Comparison of ENCODE assay signal across 10 cellular contexts in genomic region chr9:13568446-13568845, GRCh38.
A peak's percentile ranks its signal among the peaks of the same experiment; 100 is the strongest.
DNase-seq lines count a peak whose midpoint lies in the region; ATAC-seq and TF ChIP-seq lines count a peak whose summit lies in the region.
"Had no signal": no experiment of that assay in that cellular context is flagged by ENCODE, and none has a peak within 500 bp of the region (broad histone marks: within the 10 kb centered on the region; RNA-seq: fewer than 3 reads in every experiment).

No MANE protein-coding gene starts in this region.

- peaks cover 3% of the 10 kb centered on the region for H3K27me3 Mint-ChIP-seq in activated T-cell treated with anti-CD3 and anti-CD28 coated beads, Interleukin-2, amount 50 U/mL, for 4 hours (ENCODE audit: low read depth)
- H3K27me3 Mint-ChIP-seq in activated CD8-positive, alpha-beta T cell treated with anti-CD3 and anti-CD28 coated beads, Interleukin-2, amount 10 ng/mL, durations not matched to agents 7 days and 5 days (ENCODE audit: low read depth): peaks cover 3% of the 10 kb centered on the region
- H3K27me3 Mint-ChIP-seq: CD4-positive, CD25-positive, alpha-beta regulatory T cell had no signal

- H3K9me3 ChIP-seq in duodenal mucosa (ENCODE audit: control insufficient read depth in 1 of 2, low read length in 2 of 2) (no peaks in the 10 kb centered on the region), mesenchymal stem cell (ENCODE audit: control insufficient read depth, low read length) (no peaks in the 10 kb centered on the region), uterus (no peaks in the 10 kb centered on the region)

- H2BK120ac ChIP-seq in mesenchymal stem cell (ENCODE audit: low read depth, low read length): no peak overlapping the region

- H3K4me3 ChIP-seq in duodenal mucosa (ENCODE audit: low read depth in 1 of 2, low read length in 2 of 2) (peak overlapping the region; percentile 47 to 48), mesenchymal stem cell (ENCODE audit: insufficient read depth in 1 of 2, low read depth in 1 of 2, low read length in 2 of 2) (peak overlapping the region in 1 of 2 experiments; percentile 53), uterus (no peak overlapping the region)

- intact Hi-C loops in uterus (cut with DNase I; ENCODE audit: low total_unique reads): no loop called here

- peak overlapping the region in 1 of 2 experiments; percentile 13 for H3K4ac ChIP-seq in mesenchymal stem cell (ENCODE audit: low read depth in 1 of 2, low read length in 2 of 2)

- H3K4me2 ChIP-seq in mesenchymal stem cell (ENCODE audit: low read length, poor library complexity, severe bottlenecking): peak overlapping the region; percentile 73

- peak overlapping the region; percentile 20 for H3K4me3 Mint-ChIP-seq in activated T-cell treated with anti-CD3 and anti-CD28 coated beads, Interleukin-2, amount 50 U/mL, for 4 hours
- H3K4me3 Mint-ChIP-seq in activated CD8-positive, alpha-beta T cell treated with anti-CD3 and anti-CD28 coated beads, Interleukin-2, amount 10 ng/mL, durations not matched to agents 7 days and 5 days: no peak overlapping the region
- H3K4me3 Mint-ChIP-seq: dendritic cell treated with granulocyte-macrophage colony-stimulating factor and Interleukin-4, amounts not matched to agents 40 ng/mL and 50 ng/mL, for 4 days had no signal

- peak overlapping the region; percentile 15 for H2AFZ ChIP-seq in mesenchymal stem cell (ENCODE audit: low read depth, low read length)

- peak overlapping the region in 1 of 2 donors; percentile 29 for H3K9ac ChIP-seq in duodenal mucosa (ENCODE audit: low read depth in 1 of 2, low read length in 2 of 2)
- peak overlapping the region; percentile 63 for H3K9ac ChIP-seq in mesenchymal stem cell (ENCODE audit: low read length)

- no peak for ATAC-seq in activated T-cell treated with anti-CD3 and anti-CD28 coated beads, Interleukin-2, amount 50 U/mL, for 4 hours
- ATAC-seq in HG03521 (IDR thresholded peaks at IDR 0.05; ENCODE audit: unreplicated experiment): no peak
- no peak for ATAC-seq in activated CD8-positive, alpha-beta T cell treated with anti-CD3 and anti-CD28 coated beads, Interleukin-2, amount 10 ng/mL, durations not matched to agents 7 days and 5 days

- WGBS in mesenchymal stem cell: 9% methylated on average over 5 of the region's 5 CpGs

- H4K91ac ChIP-seq in mesenchymal stem cell (ENCODE audit: low read length): no peak overlapping the region

- H3K36me3 Mint-ChIP-seq in activated T-cell treated with anti-CD3 and anti-CD28 coated beads, Interleukin-2, amount 50 U/mL, for 4 hours (ENCODE audit: insufficient read depth): no peaks in the 10 kb centered on the region
- no peaks in the 10 kb centered on the region for H3K36me3 Mint-ChIP-seq in activated CD8-positive, alpha-beta T cell treated with anti-CD3 and anti-CD28 coated beads, Interleukin-2, amount 10 ng/mL, durations not matched to agents 7 days and 5 days (ENCODE audit: low read depth)
- H3K36me3 Mint-ChIP-seq: CD4-positive, CD25-positive, alpha-beta regulatory T cell had no signal

- H3K27me3 ChIP-seq in duodenal mucosa (ENCODE audit: control insufficient read depth in 1 of 2, insufficient read depth in 2 of 2, low read length in 2 of 2) (no peaks in the 10 kb centered on the region), mesenchymal stem cell (ENCODE audit: control insufficient read depth in 1 of 2, insufficient read depth in 1 of 2, low read length in 2 of 2) (no peaks in the 10 kb centered on the region), uterus (no peaks in the 10 kb centered on the region)

- no peak overlapping the region for H3K14ac ChIP-seq in mesenchymal stem cell (ENCODE audit: low read length in 2 of 2)

- H3K4me1 Mint-ChIP-seq in activated T-cell treated with anti-CD3 and anti-CD28 coated beads, Interleukin-2, amount 50 U/mL, for 4 hours (ENCODE audit: low read depth): peaks cover 3% of the 10 kb centered on the region
- H3K4me1 Mint-ChIP-seq in activated CD8-positive, alpha-beta T cell treated with anti-CD3 and anti-CD28 coated beads, Interleukin-2, amount 10 ng/mL, durations not matched to agents 7 days and 5 days (ENCODE audit: low read depth): no peaks in the 10 kb centered on the region

- no peak for TF ChIP-seq POLR2A in uterus (IDR thresholded peaks at IDR 0.05)

- H3K9me3 Mint-ChIP-seq in activated T-cell treated with anti-CD3 and anti-CD28 coated beads, Interleukin-2, amount 50 U/mL, for 4 hours: no peaks in the 10 kb centered on the region
- no peaks in the 10 kb centered on the region for H3K9me3 Mint-ChIP-seq in activated CD8-positive, alpha-beta T cell treated with anti-CD3 and anti-CD28 coated beads, Interleukin-2, amount 10 ng/mL, durations not matched to agents 7 days and 5 days (ENCODE audit: insufficient read depth)
- H3K9me3 Mint-ChIP-seq: dendritic cell treated with granulocyte-macrophage colony-stimulating factor and Interleukin-4, amounts not matched to agents 40 ng/mL and 50 ng/mL, for 4 days had no signal

- DNase-seq in activated T-cell treated with anti-CD3 and anti-CD28 coated beads, Interleukin-2, amount 50 U/mL, for 4 hours: no peak
- no peak for DNase-seq in activated T-cell treated with anti-CD3 and anti-CD28 coated beads for 4 hours
- peak; percentile 33 for DNase-seq in mesenchymal stem cell
- DNase-seq in uterus: no peak
- DNase-seq in activated CD8-positive, alpha-beta T cell treated with anti-CD3 and anti-CD28 coated beads, Interleukin-2, amount 10 ng/mL, durations not matched to agents 7 days and 5 days: no peak
- DNase-seq in activated naive CD4-positive, alpha-beta T cell (lab: John Stamatoyannopoulos, UW): no peak
- DNase-seq: CD4-positive, CD25-positive, alpha-beta regulatory T cell had no signal

- CTCF ChIA-PET in activated CD8-positive, alpha-beta T cell treated with anti-CD3 and anti-CD28 coated beads, Interleukin-2, amount 10 ng/mL, durations not matched to agents 7 days and 5 days (lab: Charles Lee): interaction anchor here (0.6 kb wide), 1 partner anchor 268 kb away, joined by 4 read pairs; no protein-coding TSS in a partner anchor

- no peak overlapping the region for H3K23ac ChIP-seq in mesenchymal stem cell (ENCODE audit: low read length in 2 of 2)

- H2BK12ac ChIP-seq in mesenchymal stem cell (ENCODE audit: low read length in 2 of 2): no peak overlapping the region

- no peaks in the 10 kb centered on the region for H3K36me3 ChIP-seq in duodenal mucosa (ENCODE audit: control insufficient read depth in 1 of 2, insufficient read depth in 2 of 2, low read length in 2 of 2)
- H3K36me3 ChIP-seq in mesenchymal stem cell (ENCODE audit: control insufficient read depth in 1 of 2, insufficient read depth in 2 of 2, low read depth in 1 of 2, low read length in 2 of 2): no peaks in the 10 kb centered on the region
- no peaks in the 10 kb centered on the region for H3K36me3 ChIP-seq in uterus

- H2BK5ac ChIP-seq in mesenchymal stem cell (ENCODE audit: low read depth, low read length, poor library complexity, severe bottlenecking): no peak overlapping the region

- H3K18ac ChIP-seq in mesenchymal stem cell (ENCODE audit: low read depth in 1 of 2, low read length in 2 of 2): no peak overlapping the region

- H3K27ac ChIP-seq in duodenal mucosa (ENCODE audit: low read depth, low read length) (no peak overlapping the region), mesenchymal stem cell (ENCODE audit: low read length, poor library complexity, severe bottlenecking) (no peak overlapping the region), uterus (peak overlapping the region; percentile 44 to 56)

- H3K27ac Mint-ChIP-seq in activated CD8-positive, alpha-beta T cell treated with anti-CD3 and anti-CD28 coated beads, Interleukin-2, amount 10 ng/mL, durations not matched to agents 7 days and 5 days: no peak overlapping the region
- H3K27ac Mint-ChIP-seq: CD4-positive, CD25-positive, alpha-beta regulatory T cell; dendritic cell treated with granulocyte-macrophage colony-stimulating factor and Interleukin-4, amounts not matched to agents 40 ng/mL and 50 ng/mL, for 4 days had no signal

- POLR2A ChIA-PET in activated CD8-positive, alpha-beta T cell treated with anti-CD3 and anti-CD28 coated beads, Interleukin-2, amount 10 ng/mL, durations not matched to agents 7 days and 5 days (lab: Charles Lee): no interaction called here

- H2AK5ac ChIP-seq in mesenchymal stem cell (ENCODE audit: low read length, severe bottlenecking): no peak overlapping the region

- H3K79me1 ChIP-seq in mesenchymal stem cell (replicated peaks; ENCODE audit: low read length, poor library complexity, severe bottlenecking): no peaks in the 10 kb centered on the region

- H3K4me1 ChIP-seq in duodenal mucosa (ENCODE audit: control insufficient read depth in 1 of 2, insufficient read depth in 2 of 2, low read length in 2 of 2) (peaks cover 0 to 4% of the 10 kb centered on the region in 2 donors), mesenchymal stem cell (ENCODE audit: control insufficient read depth, insufficient read depth, low read depth, low read length) (no peaks in the 10 kb centered on the region), uterus (peaks cover 0 to 3% of the 10 kb centered on the region in 2 donors)

- H2BK15ac ChIP-seq in mesenchymal stem cell (ENCODE audit: low read depth, poor library complexity, severe bottlenecking): no peak overlapping the region

- no peak overlapping the region for H4K8ac ChIP-seq in mesenchymal stem cell (ENCODE audit: low read length)

- no peak for TF ChIP-seq CTCF in uterus (IDR thresholded peaks at IDR 0.05)

Comparison
In these comparisons a context has a peak if more than half of its experiments do, and no peak if none do; other contexts are left out.
1. H3K27ac ChIP-seq: peak in uterus (2 of 2); none in duodenal mucosa (single experiment) and mesenchymal stem cell (single experiment).
2. H3K4me3 ChIP-seq: peak in duodenal mucosa (2 of 2); none in uterus (0 of 2).